10 cellular contexts compared by ENCODE assay signal in the genomic region with DNA sequence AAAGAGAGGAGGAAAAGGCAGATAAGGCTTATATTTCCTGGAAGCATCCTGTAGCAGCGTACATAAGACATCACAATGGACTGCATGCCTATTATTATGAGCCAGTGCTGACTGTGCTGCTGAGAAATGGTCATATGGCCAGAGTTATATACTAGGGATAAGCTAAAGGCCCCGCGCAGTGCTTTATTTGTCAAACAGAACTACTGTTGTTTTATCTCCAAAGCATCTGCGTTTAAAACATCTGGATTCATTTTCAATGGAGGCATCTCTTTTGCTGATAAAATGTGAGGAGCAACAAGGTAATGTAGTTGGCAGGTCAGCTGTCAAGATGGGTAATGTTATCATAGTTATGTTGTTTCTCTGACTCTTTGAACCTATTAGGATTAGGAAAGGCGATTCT. TPM values are rescaled to one million over a fixed set of nuclear protein-coding genes. Genes with fewer than 3 reads are reported as not detected.
"Had no signal": no experiment of that assay in that cellular context is flagged by ENCODE, and none has a peak within 500 bp of the region (broad histone marks: within the 10 kb centered on the region; RNA-seq: fewer than 3 reads in every experiment).

No MANE protein-coding gene starts in this region.

- H3K27ac Mint-ChIP-seq: HFFc6, IgD-negative memory B cell had no signal

- H3K36me3 ChIP-seq: HAP-1 had no signal

- H3K9ac ChIP-seq: GM23248 had no signal

- H3K27ac ChIP-seq: GM23248 had no signal

- DNase-seq: GM23248, GOT3, H7, HFFc6 had no signal

- H3K9me3 ChIP-seq: HAP-1 had no signal

- ATAC-seq: HCT116, HepG2 had no signal

- H3K36me3 Mint-ChIP-seq: IgD-negative memory B cell had no signal

- H3K4me1 Mint-ChIP-seq: IgD-negative memory B cell had no signal

- H3K4me3 ChIP-seq: GM23248, HAP-1 had no signal

- H3K4me1 ChIP-seq: HAP-1 had no signal

- H3K4me3 Mint-ChIP-seq: HFFc6, IgD-negative memory B cell had no signal

- H2AFZ ChIP-seq: GM23248 had no signal

RNA-seq across cellular contexts. Expression of gene LMNTD1, which starts 28.0 kb away (rescaled TPM):
- total RNA-seq: H4, HepG2, HT-29 had no signal
- polyA plus RNA-seq: HepG2, IgD-negative memory B cell had no signal
